Comparison of ENCODE assay signal across 10 cellular contexts in the genomic region with DNA sequence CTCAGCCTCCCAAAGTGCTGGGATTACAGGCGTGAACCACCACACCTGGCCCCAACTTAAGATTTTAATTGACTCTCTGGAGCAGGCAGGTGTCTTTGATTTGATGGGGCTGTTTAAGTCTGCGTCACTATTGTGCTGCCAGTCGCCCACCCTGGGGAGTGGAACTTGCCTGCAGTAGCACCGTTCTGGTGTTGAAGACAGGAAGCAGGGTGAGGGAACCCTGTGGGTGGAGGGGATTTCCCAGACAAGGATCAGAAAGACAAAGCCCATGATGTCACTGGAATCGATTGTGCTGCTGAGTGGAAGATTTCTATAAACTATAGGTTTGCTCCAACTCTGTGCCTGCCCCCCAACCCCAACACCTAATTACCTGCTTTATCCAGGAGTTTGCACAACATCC.
DNase-seq lines count a peak whose midpoint lies in the region; ATAC-seq lines count a peak whose summit lies in the region.
"Had no signal": no experiment of that assay in that cellular context is flagged by ENCODE, and none has a peak within 500 bp of the region (broad histone marks: within the 10 kb centered on the region; RNA-seq: fewer than 3 reads in every experiment).

No MANE protein-coding gene starts in this region.

- peak; percentile 62 for ATAC-seq in HG03354 (IDR thresholded peaks at IDR 0.05; ENCODE audit: poor library complexity, severe bottlenecking, unreplicated experiment)
- ATAC-seq in GM18861 (IDR thresholded peaks at IDR 0.05; ENCODE audit: unreplicated experiment), result no peak

- DNase-seq in ELR (ENCODE audit: low read depth) (peak; percentile 39), activated T-cell treated with anti-CD3 and anti-CD28 coated beads for 4 hours (peak; percentile 67), NCI-H2196 (lab: John Stamatoyannopoulos, UW; ENCODE audit: unreplicated experiment) (no peak), NOMO-1 treated with DMSO at 0.1 percent for 48 hours (lab: John Stamatoyannopoulos, UW; ENCODE audit: unreplicated experiment) (no peak), LoVo (ENCODE audit: low spot score) (no peak)
- peak; percentile 78 for DNase-seq in stimulated activated CD4-positive, alpha-beta T cell treated with anti-CD3 and anti-CD28 coated beads, Interleukin-1b, Interleukin-23, amount 100 ng/mL, for 48 hours
- DNase-seq: H9, KG1 had no signal

Comparison
In these comparisons a context has a peak if more than half of its experiments do, and no peak if none do; other contexts are left out.
1. DNase-seq: peak in ELR (single experiment), activated T-cell treated with anti-CD3 and anti-CD28 coated beads for 4 hours (single experiment) and stimulated activated CD4-positive, alpha-beta T cell treated with anti-CD3 and anti-CD28 coated beads, Interleukin-1b, Interleukin-23, amount 100 ng/mL, for 48 hours (single experiment); none in NCI-H2196 (single experiment), NOMO-1 treated with DMSO at 0.1 percent for 48 hours (single experiment) and LoVo (single experiment).